ENCODE assay signal across 31 cellular contexts in the genomic region with DNA sequence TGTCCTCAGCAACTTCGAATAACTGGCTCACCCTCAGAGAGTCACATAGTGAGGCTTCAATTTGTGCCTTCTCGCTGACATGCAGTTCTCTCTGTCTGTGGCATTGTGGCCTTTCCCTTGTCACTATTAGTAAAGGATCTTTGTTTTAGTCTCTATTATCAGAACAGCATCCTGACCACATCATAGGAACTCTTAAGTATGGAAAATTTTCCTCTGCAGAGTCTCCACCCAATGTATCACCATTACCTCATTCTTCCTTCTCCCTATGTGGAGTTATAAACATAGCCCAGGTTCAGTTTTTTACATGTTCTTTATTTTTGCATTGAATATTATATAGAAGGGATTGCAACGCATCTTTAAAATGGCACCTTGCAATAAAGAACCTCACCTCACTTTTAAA.
DNase-seq lines count a peak whose midpoint lies in the region; FAIRE-seq and TF ChIP-seq lines count a peak whose summit lies in the region.
"Had no signal": no experiment of that assay in that cellular context is flagged by ENCODE, and none has a peak within 500 bp of the region (broad histone marks: within the 10 kb centered on the region; RNA-seq: fewer than 3 reads in every experiment).

No MANE protein-coding gene starts in this region.

- peaks cover 64% of the 10 kb centered on the region for H3K4me1 Mint-ChIP-seq in activated CD4-positive, alpha-beta T cell treated with anti-CD3 and anti-CD28 coated beads, Interleukin-2, amount 10 ng/mL, durations not matched to agents 7 days and 5 days
- peaks cover 70% of the 10 kb centered on the region for H3K4me1 Mint-ChIP-seq in activated T-helper 2 cell treated with anti-CD3 and anti-CD28 coated beads, Interferon-gamma antibody, Interleukin-2, Interleukin-4, amounts not matched to agents 10 μg/mL and 5 μg/mL and 100 μg/mL, durations not matched to agents 14 hours and 24 hours and 36 hours (ENCODE audit: low read depth)
- no peaks in the 10 kb centered on the region for H3K4me1 Mint-ChIP-seq in progenitor cell of endocrine pancreas (ENCODE audit: low read depth)
- H3K4me1 Mint-ChIP-seq: endodermal cell, neural progenitor cell had no signal

- DNase-seq in activated CD4-positive, alpha-beta T cell treated with anti-CD3 and anti-CD28 coated beads, Interleukin-2, amount 10 ng/mL, durations not matched to agents 7 days and 5 days: no peak
- DNase-seq in activated CD4-positive, alpha-beta T cell treated with anti-CD3 and anti-CD28 coated beads for 1 hour: no peak
- DNase-seq in GM12892 (ENCODE audit: insufficient read length) (no peak), progenitor cell of endocrine pancreas (ENCODE audit: low spot score, unreplicated experiment) (no peak), NCI-H2227 treated with DMSO at 0.1 percent for 48 hours (lab: John Stamatoyannopoulos, UW) (no peak), NCI-H1092 treated with DMSO at 0.1 percent for 48 hours (lab: John Stamatoyannopoulos, UW) (no peak), erythroblast (lab: John Stamatoyannopoulos, UW) (no peak)
- DNase-seq in activated T-helper 2 cell treated with anti-CD3 and anti-CD28 coated beads, Interferon-gamma antibody, Interleukin-2, Interleukin-4, amounts not matched to agents 10 μg/mL and 5 μg/mL and 100 μg/mL, durations not matched to agents 14 hours and 24 hours and 36 hours (ENCODE audit: low spot score): no peak
- DNase-seq: activated naive CD4-positive, alpha-beta T cell treated with anti-CD3 and anti-CD28 coated beads, Interleukin-2, amount 50 U/mL, for 16 hours; activated T-cell treated with anti-CD3 and anti-CD28 coated beads, Interleukin-2, amount 50 U/mL, for 24 hours; caudate nucleus; COR-L47; endodermal cell; foreskin keratinocyte; GDM1; H9; NCI-H1105; NCI-H2029 treated with DMSO at 0.1 percent for 48 hours; NCI-H226; NCI-H69; posterior cingulate gyrus; right lobe of liver; SIG-M5; stimulated activated CD4-positive, alpha-beta T cell treated with anti-CD3 and anti-CD28 coated beads, Interleukin-2, amount 100 ng/mL, for 48 hours; stimulated activated naive CD4-positive, alpha-beta T cell; testis; uterus had no signal

- peak; percentile 14 for FAIRE-seq in GM12892 (lab: Jason Lieb, UNC)
- FAIRE-seq: A204.1, RCC 7860 had no signal

- H3K36me3 Mint-ChIP-seq in activated CD4-positive, alpha-beta T cell treated with anti-CD3 and anti-CD28 coated beads, Interleukin-2, amount 10 ng/mL, durations not matched to agents 7 days and 5 days (ENCODE audit: low read depth): peaks cover 42% of the 10 kb centered on the region
- H3K36me3 Mint-ChIP-seq in activated T-helper 2 cell treated with anti-CD3 and anti-CD28 coated beads, Interferon-gamma antibody, Interleukin-2, Interleukin-4, amounts not matched to agents 10 μg/mL and 5 μg/mL and 100 μg/mL, durations not matched to agents 14 hours and 24 hours and 36 hours (ENCODE audit: low read depth): peaks cover 48% of the 10 kb centered on the region
- no peaks in the 10 kb centered on the region for H3K36me3 Mint-ChIP-seq in progenitor cell of endocrine pancreas (ENCODE audit: insufficient read depth)
- H3K36me3 Mint-ChIP-seq: neural progenitor cell had no signal

- CTCF ChIA-PET in activated CD4-positive, alpha-beta T cell treated with anti-CD3 and anti-CD28 coated beads, Interleukin-2, amount 10 ng/mL, durations not matched to agents 7 days and 5 days (lab: Charles Lee): interaction anchor here (1.2 kb wide), 1 partner anchor 29 kb away, joined by 3 read pairs; no protein-coding TSS in a partner anchor

- H3K27ac Mint-ChIP-seq in activated CD4-positive, alpha-beta T cell treated with anti-CD3 and anti-CD28 coated beads, Interleukin-2, amount 10 ng/mL, durations not matched to agents 7 days and 5 days: peak overlapping the region; percentile 2
- H3K27ac Mint-ChIP-seq in activated T-helper 2 cell treated with anti-CD3 and anti-CD28 coated beads, Interferon-gamma antibody, Interleukin-2, Interleukin-4, amounts not matched to agents 10 μg/mL and 5 μg/mL and 100 μg/mL, durations not matched to agents 14 hours and 24 hours and 36 hours: peak overlapping the region; percentile 5
- H3K27ac Mint-ChIP-seq in progenitor cell of endocrine pancreas: peak overlapping the region; percentile 23
- H3K27ac Mint-ChIP-seq: activated T-cell treated with anti-CD3 and anti-CD28 coated beads, Interleukin-2, amount 50 U/mL, for 24 hours; endodermal cell; H9; neural progenitor cell had no signal

- H3K9me3 Mint-ChIP-seq in activated CD4-positive, alpha-beta T cell treated with anti-CD3 and anti-CD28 coated beads, Interleukin-2, amount 10 ng/mL, durations not matched to agents 7 days and 5 days: peaks cover 37% of the 10 kb centered on the region
- peaks cover 60% of the 10 kb centered on the region for H3K9me3 Mint-ChIP-seq in activated T-helper 2 cell treated with anti-CD3 and anti-CD28 coated beads, Interferon-gamma antibody, Interleukin-2, Interleukin-4, amounts not matched to agents 10 μg/mL and 5 μg/mL and 100 μg/mL, durations not matched to agents 14 hours and 24 hours and 36 hours
- no peaks in the 10 kb centered on the region for H3K9me3 Mint-ChIP-seq in progenitor cell of endocrine pancreas (ENCODE audit: low read depth)

- POLR2A ChIA-PET in activated CD4-positive, alpha-beta T cell treated with anti-CD3 and anti-CD28 coated beads, Interleukin-2, amount 10 ng/mL, durations not matched to agents 7 days and 5 days (lab: Charles Lee): no interaction called here

- TF ChIP-seq POLR2A in GM12892 (IDR thresholded peaks at IDR 0.05; ENCODE audit: low read depth, low read length): no peak
- TF ChIP-seq POLR2A in erythroblast (IDR thresholded peaks at IDR 0.05; ENCODE audit: low read length): no peak

- TF ChIP-seq CTCF in progenitor cell of endocrine pancreas (IDR thresholded peaks at IDR 0.05; ENCODE audit: unreplicated experiment): no peak

- H3K27me3 Mint-ChIP-seq in activated CD4-positive, alpha-beta T cell treated with anti-CD3 and anti-CD28 coated beads, Interleukin-2, amount 10 ng/mL, durations not matched to agents 7 days and 5 days: no peaks in the 10 kb centered on the region
- no peaks in the 10 kb centered on the region for H3K27me3 Mint-ChIP-seq in activated T-helper 2 cell treated with anti-CD3 and anti-CD28 coated beads, Interferon-gamma antibody, Interleukin-2, Interleukin-4, amounts not matched to agents 10 μg/mL and 5 μg/mL and 100 μg/mL, durations not matched to agents 14 hours and 24 hours and 36 hours (ENCODE audit: low read depth)
- no peaks in the 10 kb centered on the region for H3K27me3 Mint-ChIP-seq in progenitor cell of endocrine pancreas
- H3K27me3 Mint-ChIP-seq: activated T-cell treated with anti-CD3 and anti-CD28 coated beads, Interleukin-2, amount 50 U/mL, for 24 hours had no signal

- H3K4me3 Mint-ChIP-seq in activated CD4-positive, alpha-beta T cell treated with anti-CD3 and anti-CD28 coated beads, Interleukin-2, amount 10 ng/mL, durations not matched to agents 7 days and 5 days: no peak overlapping the region
- H3K4me3 Mint-ChIP-seq in activated T-helper 2 cell treated with anti-CD3 and anti-CD28 coated beads, Interferon-gamma antibody, Interleukin-2, Interleukin-4, amounts not matched to agents 10 μg/mL and 5 μg/mL and 100 μg/mL, durations not matched to agents 14 hours and 24 hours and 36 hours (ENCODE audit: low read depth): no peak overlapping the region
- H3K4me3 Mint-ChIP-seq in progenitor cell of endocrine pancreas (ENCODE audit: low read depth): no peak overlapping the region
- H3K4me3 Mint-ChIP-seq: activated T-cell treated with anti-CD3 and anti-CD28 coated beads, Interleukin-2, amount 50 U/mL, for 24 hours; dendritic cell treated with granulocyte-macrophage colony-stimulating factor and Interleukin-4, amounts not matched to agents 40 ng/mL and 50 ng/mL, for 4 days; endodermal cell; H9; neural progenitor cell had no signal

- intact Hi-C loops in activated T-helper 2 cell treated with anti-CD3 and anti-CD28 coated beads, Interferon-gamma antibody, Interleukin-2, Interleukin-4, amounts not matched to agents 10 μg/mL and 5 μg/mL and 100 μg/mL, durations not matched to agents 14 hours and 24 hours and 36 hours (cut with micrococcal nuclease): no loop called here
